Comparison of ENCODE assay signal across 8 cellular contexts in genomic region chr2:99559075-99559662, GRCh38.
DNase-seq lines count a peak whose midpoint lies in the region; TF ChIP-seq lines count a peak whose summit lies in the region.

No MANE protein-coding gene starts in this region.

- H3K79me2 ChIP-seq in trophoblast cell (ENCODE audit: control insufficient read depth, insufficient read depth, low read length, poor library complexity), result no peaks in the 10 kb centered on the region

- no peak overlapping the region for H3K23ac ChIP-seq in trophoblast cell (ENCODE audit: low read length)

- no peak overlapping the region for H3K27ac Mint-ChIP-seq in activated naive CD4-positive, alpha-beta T cell treated with anti-CD3 and anti-CD28 coated beads for 36 hours
- H3K27ac Mint-ChIP-seq in type B pancreatic cell, result no peak overlapping the region

- no peak overlapping the region for H2BK12ac ChIP-seq in trophoblast cell (ENCODE audit: low read length)

- H3K27me3 ChIP-seq in trophoblast cell (ENCODE audit: insufficient read depth, low read length), result no peaks in the 10 kb centered on the region

- TF ChIP-seq CTCF in type B pancreatic cell (conservative IDR thresholded peaks at IDR 0.05), result peak; percentile 99

- intact Hi-C loops in activated naive CD4-positive, alpha-beta T cell treated with anti-CD3 and anti-CD28 coated beads for 36 hours (cut with micrococcal nuclease), result loop anchor here (1.0 to 10.0 kb wide), 4 partner anchors 246 to 822 kb away; no protein-coding TSS in a partner anchor

- H3K36me3 ChIP-seq in trophoblast cell (ENCODE audit: control insufficient read depth in 1 of 2, insufficient read depth in 2 of 2, low read length in 2 of 2), result no peaks in the 10 kb centered on the region

- H2BK120ac ChIP-seq in trophoblast cell (ENCODE audit: insufficient read depth, low read length, poor library complexity), result no peak overlapping the region

- H3K4ac ChIP-seq in trophoblast cell (ENCODE audit: low read depth, low read length), result no peak overlapping the region

- peaks cover 1% of the 10 kb centered on the region for H3K4me1 Mint-ChIP-seq in activated naive CD4-positive, alpha-beta T cell treated with anti-CD3 and anti-CD28 coated beads for 36 hours (ENCODE audit: low read depth)
- peaks cover 13% of the 10 kb centered on the region for H3K4me1 Mint-ChIP-seq in type B pancreatic cell (ENCODE audit: unreplicated experiment)

- H3K4me2 ChIP-seq in trophoblast cell (ENCODE audit: low read length), result no peak overlapping the region

- no peak overlapping the region for H3K4me3 Mint-ChIP-seq in activated naive CD4-positive, alpha-beta T cell treated with anti-CD3 and anti-CD28 coated beads for 36 hours
- H3K4me3 Mint-ChIP-seq in type B pancreatic cell, result no peak overlapping the region

- no peak overlapping the region for H2AFZ ChIP-seq in trophoblast cell (ENCODE audit: insufficient read depth, low read length, poor library complexity)

- H3K14ac ChIP-seq in trophoblast cell (ENCODE audit: low read length), result no peak overlapping the region

- no peak overlapping the region for H3K9ac ChIP-seq in trophoblast cell (ENCODE audit: low read length)

- no CpG with 5 or more reads among the region's 17 CpGs for WGBS in trophoblast cell (ENCODE audit: extremely low coverage, insufficient coverage, insufficient read length)

- no peaks in the 10 kb centered on the region for H3K9me3 ChIP-seq in trophoblast cell (ENCODE audit: insufficient read depth, low read depth, low read length)

- H4K12ac ChIP-seq in trophoblast cell (ENCODE audit: low read depth, low read length), result no peak overlapping the region

- CTCF ChIA-PET in activated naive CD4-positive, alpha-beta T cell treated with anti-CD3 and anti-CD28 coated beads for 36 hours (lab: Charles Lee), result interaction anchor here (0.6 to 4.4 kb wide), 25 partner anchors 9 to 822 kb away, joined by 3 to 31 read pairs (median 3); no protein-coding TSS in a partner anchor

- no peak overlapping the region for H3K27ac ChIP-seq in trophoblast cell (ENCODE audit: low read depth, low read length)

- no peaks in the 10 kb centered on the region for H3K27me3 Mint-ChIP-seq in activated naive CD4-positive, alpha-beta T cell treated with anti-CD3 and anti-CD28 coated beads for 36 hours (ENCODE audit: low read depth)
- H3K27me3 Mint-ChIP-seq in type B pancreatic cell, result peaks cover 11% of the 10 kb centered on the region

- H3K79me1 ChIP-seq in trophoblast cell (ENCODE audit: low read length), result no peaks in the 10 kb centered on the region

- H2AK5ac ChIP-seq in trophoblast cell (ENCODE audit: low read length), result no peak overlapping the region

- DNase-seq in D341Med (ENCODE audit: low spot score), result peak; percentile 87
- DNase-seq in H4 (ENCODE audit: low spot score), result peak; percentile 64
- peak; percentile 70 for DNase-seq in NCI-H1092 treated with DMSO at 0.1 percent for 48 hours (lab: John Stamatoyannopoulos, UW)
- DNase-seq in SKM-1 (lab: John Stamatoyannopoulos, UW; ENCODE audit: unreplicated experiment), result peak; percentile 51
- peak; percentile 94 for DNase-seq in activated naive CD4-positive, alpha-beta T cell treated with anti-CD3 and anti-CD28 coated beads for 36 hours
- peak; percentile 22 for DNase-seq in glomerular endothelial cell (ENCODE audit: extremely low read depth, low read depth, low spot score)
- DNase-seq in trophoblast cell, result peak; percentile 83 to 93
- peak; percentile 88 for DNase-seq in type B pancreatic cell (ENCODE audit: extremely low spot score, unreplicated experiment)

- no peak overlapping the region for H4K91ac ChIP-seq in trophoblast cell (ENCODE audit: low read depth, low read length)

- H3K4me1 ChIP-seq in trophoblast cell (ENCODE audit: control insufficient read depth in 1 of 2, insufficient read depth in 2 of 2, low read length in 2 of 2), result no peaks in the 10 kb centered on the region

- no peak overlapping the region for H3K18ac ChIP-seq in trophoblast cell (ENCODE audit: low read length)

- H3K9me3 Mint-ChIP-seq in activated naive CD4-positive, alpha-beta T cell treated with anti-CD3 and anti-CD28 coated beads for 36 hours, result no peaks in the 10 kb centered on the region
- no peaks in the 10 kb centered on the region for H3K9me3 Mint-ChIP-seq in type B pancreatic cell

- no peak overlapping the region for H2BK5ac ChIP-seq in trophoblast cell (ENCODE audit: low read depth, low read length, poor library complexity)

- H3K36me3 Mint-ChIP-seq in activated naive CD4-positive, alpha-beta T cell treated with anti-CD3 and anti-CD28 coated beads for 36 hours (ENCODE audit: low read depth), result peaks cover 2% of the 10 kb centered on the region
- H3K36me3 Mint-ChIP-seq in type B pancreatic cell, result no peaks in the 10 kb centered on the region

- no peak overlapping the region for H3K4me3 ChIP-seq in trophoblast cell (ENCODE audit: low read depth, low read length)

- H4K8ac ChIP-seq in trophoblast cell (ENCODE audit: low read depth, low read length), result no peak overlapping the region

Comparison
In these comparisons a context has a peak if more than half of its experiments do, and no peak if none do; other contexts are left out.
1. DNase-seq: peak in every context shown above with its lines; median percentile 94 in activated naive CD4-positive, alpha-beta T cell treated with anti-CD3 and anti-CD28 coated beads for 36 hours; 88 in trophoblast cell; 88 in type B pancreatic cell; 87 in D341Med; 70 in NCI-H1092 treated with DMSO at 0.1 percent for 48 hours; 64 in H4; 51 in SKM-1; 22 in glomerular endothelial cell.